Comparison of ENCODE assay signal across 8 cellular contexts in genomic region chr3:4351164-4351855, GRCh38. TPM values are rescaled to one million over a fixed set of nuclear protein-coding genes. Genes with fewer than 3 reads are reported as not detected.
DNase-seq lines count a peak whose midpoint lies in the region; ATAC-seq and TF ChIP-seq lines count a peak whose summit lies in the region.

No MANE protein-coding gene starts in this region.

- no peaks in the 10 kb centered on the region for H3K9me3 ChIP-seq in left ventricle myocardium inferior (replicated peaks)

- no peaks in the 10 kb centered on the region for H3K27me3 ChIP-seq in left ventricle myocardium inferior (ENCODE audit: low read depth)

- H3K27ac ChIP-seq in left ventricle myocardium inferior (replicated peaks), result peak overlapping the region; percentile 72

- peak; percentile 39 for ATAC-seq in GM18861 (IDR thresholded peaks at IDR 0.05; ENCODE audit: unreplicated experiment)
- ATAC-seq in HG03095 (IDR thresholded peaks at IDR 0.05; ENCODE audit: unreplicated experiment), result peak; percentile 42

- intact Hi-C loops in left ventricle myocardium inferior (cut with micrococcal nuclease), result loop anchor here (2.0 to 10.0 kb wide), 2 partner anchors 143 to 281 kb away; partner anchors contain the start of gene ITPR1

- H3K36me3 ChIP-seq in left ventricle myocardium inferior, result no peaks in the 10 kb centered on the region

- no peak for TF ChIP-seq CTCF in left ventricle myocardium inferior (IDR thresholded peaks at IDR 0.05; ENCODE audit: borderline replicate concordance)

- H3K4me1 ChIP-seq in left ventricle myocardium inferior, result peaks cover 25% of the 10 kb centered on the region

- peak; percentile 34 to 50 for DNase-seq in activated CD4-positive, alpha-beta T cell treated with anti-CD3 and anti-CD28 coated beads, Interleukin-2, amount 50 U/mL, for 48 hours
- DNase-seq in left ventricle myocardium inferior (no peak), NCI-H2171 treated with DMSO at 0.1 percent for 48 hours (lab: John Stamatoyannopoulos, UW) (no peak), NCI-H2107 treated with DMSO at 0.1 percent for 48 hours (lab: John Stamatoyannopoulos, UW; ENCODE audit: unreplicated experiment) (no peak), NCI-H1105 treated with DMSO at 0.1 percent for 48 hours (lab: John Stamatoyannopoulos, UW) (no peak)
- peak; percentile 1 to 19 for DNase-seq in stimulated activated CD8-positive, alpha-beta memory T cell treated with anti-CD3 and anti-CD28 coated beads, Interleukin-15, amount 100 ng/mL, for 4 hours (ENCODE audit: low read depth in 2 of 2)

- peak overlapping the region; percentile 53 for H3K4me3 ChIP-seq in left ventricle myocardium inferior

RNA-seq across cellular contexts. Expression of gene SETMAR, which starts 48.1 kb away (rescaled TPM):
- total RNA-seq in left ventricle myocardium inferior, result 16.6 TPM

Comparison
In these comparisons a context has a peak if more than half of its experiments do, and no peak if none do; other contexts are left out.
1. DNase-seq: peak in activated CD4-positive, alpha-beta T cell treated with anti-CD3 and anti-CD28 coated beads, Interleukin-2, amount 50 U/mL, for 48 hours (2 of 2) and stimulated activated CD8-positive, alpha-beta memory T cell treated with anti-CD3 and anti-CD28 coated beads, Interleukin-15, amount 100 ng/mL, for 4 hours (2 of 2); none in left ventricle myocardium inferior (single experiment), NCI-H2171 treated with DMSO at 0.1 percent for 48 hours (single experiment), NCI-H2107 treated with DMSO at 0.1 percent for 48 hours (single experiment) and NCI-H1105 treated with DMSO at 0.1 percent for 48 hours (single experiment).